ENCODE assay signal across 19 cellular contexts in the genomic region with DNA sequence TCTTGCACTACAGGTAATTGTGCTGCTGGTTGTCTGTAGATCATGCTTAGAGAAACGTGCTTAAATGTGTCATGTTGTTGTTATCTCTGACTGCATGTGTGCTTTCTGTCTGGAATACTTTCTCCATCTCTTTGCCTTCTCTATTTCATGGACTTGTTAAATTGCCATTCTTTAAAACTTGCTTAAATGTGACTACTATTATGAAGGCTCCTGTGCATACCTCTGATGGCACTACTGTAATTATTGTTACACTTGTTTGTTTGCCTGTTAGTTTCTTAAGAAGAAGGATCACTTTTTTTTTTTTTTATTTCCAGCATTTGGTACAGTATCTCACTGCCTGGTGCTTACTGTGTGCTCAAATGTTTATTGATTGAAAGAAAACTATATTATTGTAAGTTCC. TPM values are rescaled to one million over a fixed set of nuclear protein-coding genes. Genes with fewer than 3 reads are reported as not detected.
A peak's percentile ranks its signal among the peaks of the same experiment; 100 is the strongest.
DNase-seq lines count a peak whose midpoint lies in the region; ATAC-seq and TF ChIP-seq lines count a peak whose summit lies in the region.
"Had no signal": no experiment of that assay in that cellular context is flagged by ENCODE, and none has a peak within 500 bp of the region (broad histone marks: within the 10 kb centered on the region; RNA-seq: fewer than 3 reads in every experiment).

No MANE protein-coding gene starts in this region.

- WGBS in sigmoid colon, 2 donors, result 35 to 52% methylated on average over 1 of the region's 1 CpG

- peak overlapping the region; percentile 62 for H3K27ac Mint-ChIP-seq in central memory CD8-positive, alpha-beta T cell (ENCODE audit: low read depth)
- H3K27ac Mint-ChIP-seq in stimulated activated effector memory CD8-positive, alpha-beta T cell treated with anti-CD3 and anti-CD28 coated beads, Interleukin-12 subunit alpha, Interleukin-12 subunit beta, amount 100 ng/mL, for 72 hours, result peak overlapping the region; percentile 52

- no peak for TF ChIP-seq CTCF in cardiac muscle cell (IDR thresholded peaks at IDR 0.05; ENCODE audit: low read depth, low read length)
- no peak for TF ChIP-seq CTCF in uterus (IDR thresholded peaks at IDR 0.05)
- no peak for TF ChIP-seq CTCF in sigmoid colon (IDR thresholded peaks at IDR 0.05)

- no peak for TF ChIP-seq EP300 in sigmoid colon (IDR thresholded peaks at IDR 0.05)

- H3K36me3 ChIP-seq in cardiac muscle cell, result peaks cover 18% of the 10 kb centered on the region
- no peaks in the 10 kb centered on the region for H3K36me3 ChIP-seq in uterus
- peaks cover 0 to 22% (median 0%) of the 10 kb centered on the region in 4 donors for H3K36me3 ChIP-seq in sigmoid colon

- H3K27ac ChIP-seq in cardiac muscle cell (peak overlapping the region; percentile 16), uterus (no peak overlapping the region), sigmoid colon (no peak overlapping the region)
- H3K27ac ChIP-seq: ascending aorta, hepatocyte had no signal

- H3K9me3 Mint-ChIP-seq in central memory CD8-positive, alpha-beta T cell, result no peaks in the 10 kb centered on the region
- H3K9me3 Mint-ChIP-seq in stimulated activated effector memory CD8-positive, alpha-beta T cell treated with anti-CD3 and anti-CD28 coated beads, Interleukin-12 subunit alpha, Interleukin-12 subunit beta, amount 100 ng/mL, for 72 hours, result no peaks in the 10 kb centered on the region

- H3K27me3 ChIP-seq in cardiac muscle cell (no peaks in the 10 kb centered on the region), uterus (no peaks in the 10 kb centered on the region), sigmoid colon (no peaks in the 10 kb centered on the region)
- H3K27me3 ChIP-seq: ascending aorta, hepatocyte had no signal

- no peaks in the 10 kb centered on the region for H3K9me3 ChIP-seq in cardiac muscle cell (ENCODE audit: low read depth)
- no peaks in the 10 kb centered on the region for H3K9me3 ChIP-seq in uterus
- H3K9me3 ChIP-seq in sigmoid colon, result no peaks in the 10 kb centered on the region
- H3K9me3 ChIP-seq: ascending aorta had no signal

- peaks cover 47% of the 10 kb centered on the region for H3K36me3 Mint-ChIP-seq in central memory CD8-positive, alpha-beta T cell (ENCODE audit: insufficient read depth)
- peaks cover 100% of the 10 kb centered on the region for H3K36me3 Mint-ChIP-seq in stimulated activated effector memory CD8-positive, alpha-beta T cell treated with anti-CD3 and anti-CD28 coated beads, Interleukin-12 subunit alpha, Interleukin-12 subunit beta, amount 100 ng/mL, for 72 hours

- H3K4me3 Mint-ChIP-seq in central memory CD8-positive, alpha-beta T cell, result peak overlapping the region; percentile 10
- no peak overlapping the region for H3K4me3 Mint-ChIP-seq in stimulated activated effector memory CD8-positive, alpha-beta T cell treated with anti-CD3 and anti-CD28 coated beads, Interleukin-12 subunit alpha, Interleukin-12 subunit beta, amount 100 ng/mL, for 72 hours

- H3K4me3 ChIP-seq in cardiac muscle cell (no peak overlapping the region), uterus (no peak overlapping the region), sigmoid colon (no peak overlapping the region)
- H3K4me3 ChIP-seq: ascending aorta, hepatocyte, skin epidermis had no signal

- intact Hi-C loops in Right ventricle myocardium inferior (cut with DNase I) (loop anchor here (5.0 kb wide), 1 partner anchor 38 kb away; no protein-coding TSS in a partner anchor), uterus (cut with DNase I; ENCODE audit: low total_unique reads) (no loop called here), sigmoid colon (cut with DNase I) (no loop called here)

- H3K4me1 ChIP-seq in cardiac muscle cell (ENCODE audit: low read depth) (no peaks in the 10 kb centered on the region), uterus (peaks cover 0 to 16% of the 10 kb centered on the region in 2 donors), sigmoid colon (peaks cover 0 to 57% (median 21%) of the 10 kb centered on the region in 4 donors)

- TF ChIP-seq POLR2A in uterus (IDR thresholded peaks at IDR 0.05) (no peak), sigmoid colon (IDR thresholded peaks at IDR 0.05) (no peak)

- peaks cover 66% of the 10 kb centered on the region for H3K4me1 Mint-ChIP-seq in central memory CD8-positive, alpha-beta T cell
- peaks cover 62% of the 10 kb centered on the region for H3K4me1 Mint-ChIP-seq in stimulated activated effector memory CD8-positive, alpha-beta T cell treated with anti-CD3 and anti-CD28 coated beads, Interleukin-12 subunit alpha, Interleukin-12 subunit beta, amount 100 ng/mL, for 72 hours

- no peak for ATAC-seq in Right ventricle myocardium inferior
- ATAC-seq in central memory CD8-positive, alpha-beta T cell (replicated peaks; ENCODE audit: extremely low read depth, poor library complexity, severe bottlenecking), result no peak
- no peak for ATAC-seq in stimulated activated effector memory CD8-positive, alpha-beta T cell treated with anti-CD3 and anti-CD28 coated beads, Interleukin-12 subunit alpha, Interleukin-12 subunit beta, amount 100 ng/mL, for 72 hours
- ATAC-seq: left ventricle myocardium superior had no signal

- in situ Hi-C loops in KBM-7 (cut with MboI; ENCODE audit: low pct_unique_long_range_greater_than_20kb, low sequenced_read_pairs), result no loop called here

- no peaks in the 10 kb centered on the region for H3K27me3 Mint-ChIP-seq in central memory CD8-positive, alpha-beta T cell

- DNase-seq in cardiac muscle cell (ENCODE audit: low read depth in 1 of 2, low spot score in 1 of 2) (no peak), Right ventricle myocardium inferior (ENCODE audit: missing footprints) (no peak), KBM-7 (peak; percentile 16), uterus (no peak), NCI-H1048 (lab: John Stamatoyannopoulos, UW) (no peak), sigmoid colon (no peak)
- DNase-seq in central memory CD8-positive, alpha-beta T cell (ENCODE audit: low spot score in 2 of 2), result no peak
- DNase-seq in stimulated activated effector memory CD8-positive, alpha-beta T cell treated with anti-CD3 and anti-CD28 coated beads, Interleukin-12 subunit alpha, Interleukin-12 subunit beta, amount 100 ng/mL, for 72 hours (ENCODE audit: low spot score in 2 of 2), result no peak
- DNase-seq: activated CD4-positive, alpha-beta T cell treated with anti-CD3 and anti-CD28 coated beads for 4 hours; activated CD8-positive, alpha-beta memory T cell treated with anti-CD3 and anti-CD28 coated beads, Interleukin-2, amount 50 U/mL, for 48 hours; left ventricle myocardium superior; NCI-H187; NCI-H226; NCI-H774; stimulated activated CD4-positive, alpha-beta T cell treated with anti-CD3 and anti-CD28 coated beads, Interleukin-2, amount 100 ng/mL, for 24 hours; stimulated activated naive CD4-positive, alpha-beta T cell had no signal

RNA-seq across cellular contexts. Expression of gene KMT2E, which starts 41.6 kb away (rescaled TPM):
- total RNA-seq in cardiac muscle cell (59.1 and 78.4 TPM in 2 replicates), Right ventricle myocardium inferior (35.1 TPM), uterus (100 to 1,000 TPM in 3 of 4 donors, 10 to 100 TPM in 1; 61.5 to 208 (median 148) TPM), sigmoid colon (100 to 1,000 TPM in 3 of 4 donors, 10 to 100 TPM in 1; 84.7 to 109 (median 104) TPM)
- polyA plus RNA-seq in cardiac muscle cell (131 and 152 TPM in 2 replicates), sigmoid colon (10 to 100 TPM; 20.6 to 38.7 (median 26.4) TPM)
